30 cellular contexts compared by ENCODE assay signal in the genomic region with DNA sequence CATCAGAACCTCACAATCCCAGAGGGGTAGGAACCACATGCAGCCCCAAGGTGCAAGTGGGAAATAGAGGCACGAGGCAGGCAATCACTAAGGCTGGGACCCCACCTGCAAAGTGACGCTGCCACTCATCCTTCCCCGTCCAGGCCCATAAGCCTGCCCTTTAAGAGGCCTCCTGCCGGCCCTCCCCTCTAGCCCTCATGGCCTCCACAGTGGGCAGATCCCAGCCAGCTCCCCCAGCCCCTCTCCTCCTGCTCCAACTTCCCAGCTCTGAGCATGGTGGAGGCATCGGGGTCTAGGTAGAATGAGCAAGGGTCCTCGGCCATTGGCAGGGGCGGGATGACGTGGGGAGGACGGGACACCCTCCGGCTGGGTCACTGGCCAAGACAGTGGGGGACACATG.
"Had no signal": no experiment of that assay in that cellular context is flagged by ENCODE, and none has a peak within 500 bp of the region (broad histone marks: within the 10 kb centered on the region; RNA-seq: fewer than 3 reads in every experiment).

No MANE protein-coding gene starts in this region.

- H3K9me3 ChIP-seq: neutrophil had no signal

- H3K27ac ChIP-seq: heart right ventricle, hepatocyte, lower lobe of right lung, neutrophil, ovary, right atrium auricular region, right lobe of liver, tibial nerve, upper lobe of left lung had no signal

- H3K4me1 ChIP-seq: lower lobe of right lung, right lobe of liver had no signal

- H3K4me3 Mint-ChIP-seq: natural killer cell treated with Interleukin-12 subunit alpha and Interleukin-12 subunit beta and Interleukin-15 and Interleukin-18, amount 100 ng/mL, for 72 hours; stimulated activated memory B cell treated with anti-CD40 and anti-IgM and Interleukin-4, amounts not matched to agents 10 μg/mL and 1 μg/mL and 100 μg/mL, for 72 hours had no signal

- H3K27ac Mint-ChIP-seq: natural killer cell treated with Interleukin-12 subunit alpha and Interleukin-12 subunit beta and Interleukin-15 and Interleukin-18, amount 100 ng/mL, for 72 hours; progenitor cell of endocrine pancreas; stimulated activated memory B cell treated with anti-CD40 and anti-IgM and Interleukin-4, amounts not matched to agents 10 μg/mL and 1 μg/mL and 100 μg/mL, for 72 hours; stimulated activated naive CD8-positive, alpha-beta T cell treated with anti-CD3 and anti-CD28 coated beads, Interleukin-15, amount 100 ng/mL, for 72 hours had no signal

- H3K27me3 ChIP-seq: heart right ventricle, hepatocyte, neutrophil, ovary, right atrium auricular region, right lobe of liver, tibial nerve, upper lobe of left lung had no signal

- H2AFZ ChIP-seq: hepatocyte had no signal

- H3K27me3 Mint-ChIP-seq: naive thymus-derived CD4-positive, alpha-beta T cell; natural killer cell treated with Interleukin-12 subunit alpha and Interleukin-12 subunit beta and Interleukin-15 and Interleukin-18, amount 100 ng/mL, for 72 hours; progenitor cell of endocrine pancreas; stimulated activated memory B cell treated with anti-CD40 and anti-IgM and Interleukin-4, amounts not matched to agents 10 μg/mL and 1 μg/mL and 100 μg/mL, for 72 hours; stimulated activated naive CD8-positive, alpha-beta T cell treated with anti-CD3 and anti-CD28 coated beads, Interleukin-15, amount 100 ng/mL, for 72 hours had no signal

- H3K36me3 ChIP-seq: lower lobe of right lung, neutrophil, ovary, right atrium auricular region, right lobe of liver, upper lobe of left lung had no signal

- H3K4me2 ChIP-seq: hepatocyte, smooth muscle cell had no signal

- H3K4me3 ChIP-seq: heart right ventricle, hepatocyte, lower lobe of right lung, mucosa of descending colon, ovary, right atrium auricular region, right lobe of liver, smooth muscle cell, tibial nerve, upper lobe of left lung had no signal

- ATAC-seq: heart right ventricle; left cardiac atrium; left lobe of liver; left ventricle myocardium superior; lower lobe of right lung; mucosa of descending colon; naive thymus-derived CD4-positive, alpha-beta T cell; natural killer cell treated with Interleukin-12 subunit alpha and Interleukin-12 subunit beta and Interleukin-15 and Interleukin-18, amount 100 ng/mL, for 72 hours; right lobe of liver; stimulated activated memory B cell treated with anti-CD40 and anti-IgM and Interleukin-4, amounts not matched to agents 10 μg/mL and 1 μg/mL and 100 μg/mL, for 72 hours; stimulated activated naive CD8-positive, alpha-beta T cell treated with anti-CD3 and anti-CD28 coated beads, Interleukin-15, amount 100 ng/mL, for 72 hours had no signal

- DNase-seq: heart right ventricle; kidney glomerular epithelial cell; left cardiac atrium; left ventricle myocardium superior; lower lobe of right lung; mammary epithelial cell; mesendoderm; midbrain; mucosa of descending colon; naive thymus-derived CD4-positive, alpha-beta T cell; occipital lobe; ovary; right lobe of liver; stimulated activated CD4-positive, alpha-beta T cell treated with anti-CD3 and anti-CD28 coated beads, Interleukin-1b, Interleukin-23, amount 100 ng/mL, for 48 hours; stimulated activated CD4-positive, alpha-beta T cell treated with anti-CD3 and anti-CD28 coated beads, Interleukin-2, amount 100 ng/mL, for 48 hours; stimulated activated CD4-positive, alpha-beta T cell treated with anti-CD3 and anti-CD28 coated beads, Interleukin-4, amount 100 ng/mL, for 4 hours; stimulated activated CD8-positive, alpha-beta memory T cell treated with anti-CD3 and anti-CD28 coated beads, Interleukin-4, amount 100 ng/mL, for 48 hours; stimulated activated naive CD4-positive, alpha-beta T cell treated with Interleukin-2 at 50 U/mL for 16 hours; stimulated activated naive CD8-positive, alpha-beta T cell treated with anti-CD3 and anti-CD28 coated beads, Interleukin-15, amount 100 ng/mL, for 72 hours; substantia nigra; upper lobe of left lung had no signal
